ENCODE assay signal across 15 cellular contexts in the genomic region with DNA sequence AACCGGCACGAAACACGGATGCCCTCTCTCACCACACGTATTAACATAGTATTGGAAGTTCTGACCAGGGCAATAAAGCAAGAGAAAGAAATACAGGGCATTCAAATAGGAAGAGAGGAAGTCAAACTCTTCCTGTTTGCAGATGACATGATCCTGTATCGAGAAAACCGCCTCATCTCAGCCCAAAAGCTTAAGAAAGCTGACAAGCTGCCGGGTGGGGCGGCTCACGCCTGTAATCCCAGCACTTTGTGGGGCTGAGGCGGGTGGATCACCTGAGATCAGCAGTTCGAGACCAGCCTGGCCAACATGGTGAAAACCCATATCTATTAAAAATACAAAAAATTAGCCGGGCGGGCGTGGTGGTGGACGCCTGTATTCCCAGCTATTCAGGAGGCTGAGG. TPM values are rescaled to one million over a fixed set of nuclear protein-coding genes. Genes with fewer than 3 reads are reported as not detected.
DNase-seq lines count a peak whose midpoint lies in the region; ATAC-seq, FAIRE-seq and TF ChIP-seq lines count a peak whose summit lies in the region.
"Had no signal": no experiment of that assay in that cellular context is flagged by ENCODE, and none has a peak within 500 bp of the region (broad histone marks: within the 10 kb centered on the region; RNA-seq: fewer than 3 reads in every experiment).

No MANE protein-coding gene starts in this region.

- H3K4me3 ChIP-seq in BLaER1 = peak overlapping the region; percentile 60

- no peak for ATAC-seq in T-helper 17 cell
- ATAC-seq in HG02970 (IDR thresholded peaks at IDR 0.05; ENCODE audit: low FRiP score, unreplicated experiment) = no peak

- H3K4me3 Mint-ChIP-seq in T-helper 17 cell = peak overlapping the region; percentile 68

- DNase-seq in GM18507 (ENCODE audit: extremely low spot score, insufficient read length, low read depth) (no peak), T-helper 17 cell (no peak), erythroblast (lab: John Stamatoyannopoulos, UW) (peak; percentile 40), SHP77 treated with DMSO at 0.1 percent for 48 hours (lab: John Stamatoyannopoulos, UW) (no peak), DMS114 treated with DMSO at 0.1 percent for 48 hours (lab: John Stamatoyannopoulos, UW; ENCODE audit: unreplicated experiment) (no peak), hepatic stellate cell (ENCODE audit: low spot score) (no peak)
- DNase-seq: activated effector memory CD4-positive, alpha-beta T cell treated with anti-CD3 and anti-CD28 coated beads, Interleukin-2, amount 50 U/mL, for 16 hours; COR-L47; KG1; mesenchymal stem cell; NCI-H446; sigmoid colon had no signal

- no peak overlapping the region for H3K9ac ChIP-seq in BLaER1

- H3K27me3 Mint-ChIP-seq in T-helper 17 cell = peaks cover 54% of the 10 kb centered on the region

- H3K27me3 ChIP-seq in BLaER1 = peaks cover 69% of the 10 kb centered on the region

- peaks cover 33% of the 10 kb centered on the region for H3K4me1 ChIP-seq in BLaER1

- H3K4me1 Mint-ChIP-seq in T-helper 17 cell = peaks cover 39% of the 10 kb centered on the region

- peak overlapping the region; percentile 88 for H3K4me2 ChIP-seq in BLaER1

- peaks cover 4% of the 10 kb centered on the region for H3K36me3 Mint-ChIP-seq in T-helper 17 cell (ENCODE audit: low read depth)

- peak; percentile 48 for FAIRE-seq in GM18507 (lab: Jason Lieb, UNC)

- no peak for TF ChIP-seq POLR2A in erythroblast (IDR thresholded peaks at IDR 0.05; ENCODE audit: low read length)

- H3K27ac Mint-ChIP-seq in T-helper 17 cell = peak overlapping the region; percentile 97

- H3K9me3 ChIP-seq in BLaER1 (peaks cover 27% of the 10 kb centered on the region), T-helper 17 cell (ENCODE audit: control insufficient read depth, low read length, poor library complexity, severe bottlenecking) (no peaks in the 10 kb centered on the region)
- H3K9me3 ChIP-seq: sigmoid colon had no signal

- no peak overlapping the region for H3K27ac ChIP-seq in BLaER1
- H3K27ac ChIP-seq: sigmoid colon had no signal

- H4K20me1 ChIP-seq in BLaER1 = peaks cover 9% of the 10 kb centered on the region; the same call in 1 of the 2 replicates

- H3K36me3 ChIP-seq in BLaER1 = no peaks in the 10 kb centered on the region
- H3K36me3 ChIP-seq: sigmoid colon had no signal

RNA-seq across cellular contexts. Expression of gene OR6S1, which starts 17.7 kb away (rescaled TPM):
- not detected for total RNA-seq in T-helper 17 cell
- total RNA-seq: dermis microvascular lymphatic vessel endothelial cell, sigmoid colon had no signal

RNA-seq across cellular contexts. Expression of gene RNASE12, which starts 32.6 kb away (rescaled TPM):
- not detected for total RNA-seq in T-helper 17 cell
- total RNA-seq: dermis microvascular lymphatic vessel endothelial cell, sigmoid colon had no signal

RNA-seq across cellular contexts. Expression of gene RNASE11, which starts 36.0 kb away (rescaled TPM):
- not detected for total RNA-seq in T-helper 17 cell
- total RNA-seq: dermis microvascular lymphatic vessel endothelial cell, sigmoid colon had no signal

Comparison
In these comparisons a context has a peak if more than half of its experiments do, and no peak if none do; other contexts are left out.
1. DNase-seq: peak in erythroblast (2 of 2); none in GM18507 (single experiment), T-helper 17 cell (0 of 3), SHP77 treated with DMSO at 0.1 percent for 48 hours (single experiment), DMS114 treated with DMSO at 0.1 percent for 48 hours (single experiment) and hepatic stellate cell (single experiment).